Comparison of ENCODE assay signal across 7 cellular contexts in genomic region chr4:184506527-184507121, GRCh38. TPM values are rescaled to one million over a fixed set of nuclear protein-coding genes. Genes with fewer than 3 reads are reported as not detected.
DNase-seq lines count a peak whose midpoint lies in the region; ATAC-seq lines count a peak whose summit lies in the region.

No MANE protein-coding gene starts in this region.

- H3K36me3 Mint-ChIP-seq in activated T-helper 1 cell treated with anti-CD3 and anti-CD28 coated beads, Interleukin-12 subunit alpha, Interleukin-12 subunit beta, Interleukin-2, Interleukin-4 antibody, amounts not matched to agents 30 ng/mL and 10 ng/mL and 1 ng/mL, durations not matched to agents 14 hours and 24 hours and 36 hours (ENCODE audit: low read depth), result peaks cover 8% of the 10 kb centered on the region

- H3K27ac Mint-ChIP-seq in activated T-helper 1 cell treated with anti-CD3 and anti-CD28 coated beads, Interleukin-12 subunit alpha, Interleukin-12 subunit beta, Interleukin-2, Interleukin-4 antibody, amounts not matched to agents 30 ng/mL and 10 ng/mL and 1 ng/mL, durations not matched to agents 14 hours and 24 hours and 36 hours, result peak overlapping the region; percentile 60

- peak overlapping the region; percentile 30 for H3K4me3 Mint-ChIP-seq in activated T-helper 1 cell treated with anti-CD3 and anti-CD28 coated beads, Interleukin-12 subunit alpha, Interleukin-12 subunit beta, Interleukin-2, Interleukin-4 antibody, amounts not matched to agents 30 ng/mL and 10 ng/mL and 1 ng/mL, durations not matched to agents 14 hours and 24 hours and 36 hours

- peaks cover 14% of the 10 kb centered on the region for H3K9me3 Mint-ChIP-seq in activated T-helper 1 cell treated with anti-CD3 and anti-CD28 coated beads, Interleukin-12 subunit alpha, Interleukin-12 subunit beta, Interleukin-2, Interleukin-4 antibody, amounts not matched to agents 30 ng/mL and 10 ng/mL and 1 ng/mL, durations not matched to agents 14 hours and 24 hours and 36 hours

- peaks cover 43% of the 10 kb centered on the region for H3K4me1 Mint-ChIP-seq in activated T-helper 1 cell treated with anti-CD3 and anti-CD28 coated beads, Interleukin-12 subunit alpha, Interleukin-12 subunit beta, Interleukin-2, Interleukin-4 antibody, amounts not matched to agents 30 ng/mL and 10 ng/mL and 1 ng/mL, durations not matched to agents 14 hours and 24 hours and 36 hours (ENCODE audit: low read depth)

- peak; percentile 37 for DNase-seq in HT1080 (ENCODE audit: low read depth)
- DNase-seq in activated T-helper 1 cell treated with anti-CD3 and anti-CD28 coated beads, Interleukin-12 subunit alpha, Interleukin-12 subunit beta, Interleukin-2, Interleukin-4 antibody, amounts not matched to agents 30 ng/mL and 10 ng/mL and 1 ng/mL, durations not matched to agents 14 hours and 24 hours and 36 hours (ENCODE audit: low spot score), result peak; percentile 48
- DNase-seq in midbrain (lab: John Stamatoyannopoulos, UW), result peak; percentile 35
- no peak for DNase-seq in NCI-H226
- DNase-seq in NCI-H2227 treated with DMSO at 0.1 percent for 48 hours (lab: John Stamatoyannopoulos, UW), result no peak

- intact Hi-C loops in activated T-helper 1 cell treated with anti-CD3 and anti-CD28 coated beads, Interleukin-12 subunit alpha, Interleukin-12 subunit beta, Interleukin-2, Interleukin-4 antibody, amounts not matched to agents 30 ng/mL and 10 ng/mL and 1 ng/mL, durations not matched to agents 14 hours and 24 hours and 36 hours (cut with micrococcal nuclease), result loop anchor here (1.0 kb wide), 2 partner anchors 8 to 31 kb away; no protein-coding TSS in a partner anchor

- H3K27me3 Mint-ChIP-seq in activated T-helper 1 cell treated with anti-CD3 and anti-CD28 coated beads, Interleukin-12 subunit alpha, Interleukin-12 subunit beta, Interleukin-2, Interleukin-4 antibody, amounts not matched to agents 30 ng/mL and 10 ng/mL and 1 ng/mL, durations not matched to agents 14 hours and 24 hours and 36 hours (ENCODE audit: insufficient read depth), result no peaks in the 10 kb centered on the region

- peak; percentile 99 for ATAC-seq in GM18511 (IDR thresholded peaks at IDR 0.05; ENCODE audit: unreplicated experiment)
- peak; percentile 96 for ATAC-seq in GM21717 (IDR thresholded peaks at IDR 0.05; ENCODE audit: unreplicated experiment)

RNA-seq across cellular contexts. Expression of gene IRF2, which starts 32.3 kb away (rescaled TPM):
- total RNA-seq in HT1080 (2014; rRNA removed; shearing (Covaris generic)), result 18.9 and 22.8 TPM in 2 replicates
- 25.4 and 28.9 TPM in 2 replicates for polyA plus RNA-seq in HT1080 (2015; cell fraction: cytosol; rRNA removed)
- 31.7 and 36.2 TPM in 2 replicates for polyA plus RNA-seq in HT1080 (2015; cell fraction: nucleus; rRNA removed)
- total RNA-seq in activated T-helper 1 cell treated with anti-CD3 and anti-CD28 coated beads, Interleukin-12 subunit alpha, Interleukin-12 subunit beta, Interleukin-2, Interleukin-4 antibody, amounts not matched to agents 30 ng/mL and 10 ng/mL and 1 ng/mL, durations not matched to agents 14 hours and 24 hours and 36 hours, result 64.2 and 75.8 TPM in 2 replicates

Comparison
In these comparisons a context has a peak if more than half of its experiments do, and no peak if none do; other contexts are left out.
1. DNase-seq: peak in HT1080 (single experiment), activated T-helper 1 cell treated with anti-CD3 and anti-CD28 coated beads, Interleukin-12 subunit alpha, Interleukin-12 subunit beta, Interleukin-2, Interleukin-4 antibody, amounts not matched to agents 30 ng/mL and 10 ng/mL and 1 ng/mL, durations not matched to agents 14 hours and 24 hours and 36 hours (single experiment) and midbrain (single experiment); none in NCI-H226 (single experiment) and NCI-H2227 treated with DMSO at 0.1 percent for 48 hours (single experiment).